Comparison of ENCODE assay signal across 20 cellular contexts in the genomic region with DNA sequence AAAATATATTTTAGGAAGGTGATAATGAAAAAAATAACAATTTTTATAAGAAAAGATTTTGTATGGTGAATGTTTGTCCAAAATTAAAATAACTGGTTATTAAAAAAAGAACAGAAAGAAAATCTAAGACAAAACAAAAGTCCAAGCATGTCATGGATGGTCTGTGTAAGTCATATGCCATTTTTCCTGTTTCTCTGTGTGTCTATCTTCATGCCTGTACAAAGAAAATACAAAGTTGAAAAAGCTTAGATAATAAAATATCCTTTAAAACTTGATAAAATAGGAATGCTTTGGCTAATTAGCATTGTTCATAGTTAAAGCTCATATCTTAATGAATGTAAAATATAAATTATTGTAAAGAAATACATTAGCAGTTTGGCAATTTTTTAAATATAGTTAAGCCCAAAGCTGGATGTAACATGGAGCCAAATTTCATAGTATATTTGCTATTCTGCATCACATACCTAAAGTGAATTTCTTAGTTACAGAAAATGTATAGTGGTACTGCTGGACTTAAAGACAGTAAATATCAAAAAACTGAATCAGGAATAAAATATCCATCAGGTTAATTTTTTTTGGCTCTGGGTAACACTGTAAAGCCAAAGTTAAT.
DNase-seq lines count a peak whose midpoint lies in the region; ATAC-seq, FAIRE-seq and TF ChIP-seq lines count a peak whose summit lies in the region.
"Had no signal": no experiment of that assay in that cellular context is flagged by ENCODE, and none has a peak within 500 bp of the region (broad histone marks: within the 10 kb centered on the region; RNA-seq: fewer than 3 reads in every experiment).

No MANE protein-coding gene starts in this region.

- H3K18ac ChIP-seq in H1 (ENCODE audit: extremely low read depth, low read length): no peak overlapping the region

- no peaks in the 10 kb centered on the region for H3K23me2 ChIP-seq in H1 (ENCODE audit: low read depth, low read length)

- H4K8ac ChIP-seq in H1 (ENCODE audit: extremely low read depth, insufficient read depth, low read length): no peak overlapping the region

- POLR2A ChIA-PET in HEK293 (lab: Yijun Ruan, JAX) (no interaction called here), H1 (lab: Charles Lee; ENCODE audit: partially characterized antibody) (no interaction called here)

- CTCF ChIA-PET in HEK293 (lab: Yijun Ruan, JAX) (no interaction called here), H1 (lab: Charles Lee; ENCODE audit: partially characterized antibody) (no interaction called here)

- H3K4me1 ChIP-seq in HEK293 (ENCODE audit: control insufficient read depth, insufficient read depth, low read length): no peaks in the 10 kb centered on the region
- H3K4me1 ChIP-seq in H1 (replicated peaks in 1 of 4; ENCODE audit: control insufficient read depth in 3 of 4, insufficient read depth in 4 of 4, low read length in 3 of 4): no peaks in the 10 kb centered on the region
- H3K4me1 ChIP-seq: BLaER1 treated with 17β-estradiol and CSF1 and Interleukin-3, amounts not matched to agents 10 nM and 100 nM had no signal

- H3K79me2 ChIP-seq in H1 (ENCODE audit: control insufficient read depth in 1 of 2, insufficient read depth in 2 of 2, low read length in 2 of 2): no peaks in the 10 kb centered on the region

- H3K9ac ChIP-seq in H1 (replicated peaks in 1 of 4; ENCODE audit: extremely low read depth in 1 of 4, low read depth in 3 of 4, low read length in 3 of 4): no peak overlapping the region
- H3K9ac ChIP-seq: BLaER1 treated with 17β-estradiol and CSF1 and Interleukin-3, amounts not matched to agents 10 nM and 100 nM had no signal

- H4K91ac ChIP-seq in H1 (replicated peaks; ENCODE audit: insufficient read length, low read length): no peak overlapping the region

- H3K56ac ChIP-seq in H1 (replicated peaks; ENCODE audit: insufficient read length, low read depth, low read length): no peak overlapping the region

- H2BK12ac ChIP-seq in H1 (ENCODE audit: low read depth, low read length): no peak overlapping the region

- peak; percentile 57 for FAIRE-seq in A204.1 (lab: Jason Lieb, UNC)
- FAIRE-seq in H1 (lab: Jason Lieb, UNC): no peak

- TF ChIP-seq CTCF in HEK293 (tag by site-specific recombination; IDR thresholded peaks at IDR 0.05) (no peak), H1 (IDR thresholded peaks at IDR 0.05; ENCODE audit: control extremely low read depth in 1 of 3, insufficient read depth in 1 of 3, low read depth in 1 of 3, low read length in 3 of 3) (no peak)

- H3K4me2 ChIP-seq in H1 (ENCODE audit: insufficient read depth in 1 of 2, low read depth in 2 of 2, low read length in 2 of 2): no peak overlapping the region
- H3K4me2 ChIP-seq: BLaER1 treated with 17β-estradiol and CSF1 and Interleukin-3, amounts not matched to agents 10 nM and 100 nM had no signal

- no peak overlapping the region for H3K4ac ChIP-seq in H1 (replicated peaks; ENCODE audit: insufficient read length, low read depth, low read length)

- H3K27me3 ChIP-seq in H1 (replicated peaks in 1 of 4; ENCODE audit: control insufficient read depth in 3 of 4, extremely low read depth in 1 of 4, insufficient read depth in 3 of 4, low read length in 3 of 4): no peaks in the 10 kb centered on the region
- H3K27me3 ChIP-seq: BLaER1 treated with 17β-estradiol and CSF1 and Interleukin-3, amounts not matched to agents 10 nM and 100 nM had no signal

- DNase-seq in NCI-H69 (lab: John Stamatoyannopoulos, UW) (peak; percentile 3), H1 (ENCODE audit: low read depth in 1 of 2, low spot score in 2 of 2) (no peak), cerebellum (ENCODE audit: low spot score) (no peak)
- DNase-seq in activated naive CD4-positive, alpha-beta T cell treated with anti-CD3 and anti-CD28 coated beads, Interleukin-2, amount 50 U/mL, for 16 hours: no peak
- DNase-seq: CD8-positive, alpha-beta memory T cell; DND-41; HCEC 1CT; MM.1S; NCI-H1092 treated with DMSO at 0.1 percent for 48 hours; NCI-H146; NCI-H2081; NCI-H748 treated with DMSO at 0.1 percent for 48 hours; NK-92 treated with Interleukin-12 subunit alpha and Interleukin-12 subunit beta, amount 100 ng/mL, for 24 hours; SIG-M5 had no signal

- no peak for TF ChIP-seq EP300 in H1 (IDR thresholded peaks at IDR 0.05; ENCODE audit: borderline replicate concordance in 1 of 2, low read depth in 2 of 2, low read length in 2 of 2)

- no peak overlapping the region for H2BK5ac ChIP-seq in H1 (ENCODE audit: low read depth, low read length)

- H4K20me1 ChIP-seq in H1 (replicated peaks in 1 of 2; ENCODE audit: control insufficient read depth in 1 of 2, insufficient read depth in 2 of 2, low read length in 2 of 2): no peaks in the 10 kb centered on the region
- H4K20me1 ChIP-seq: BLaER1 treated with 17β-estradiol and CSF1 and Interleukin-3, amounts not matched to agents 10 nM and 100 nM had no signal

- ATAC-seq in HG03460 (IDR thresholded peaks at IDR 0.05; ENCODE audit: unreplicated experiment) (no peak), GM19035 (IDR thresholded peaks at IDR 0.05; ENCODE audit: unreplicated experiment) (no peak)

- no peak overlapping the region for H2BK20ac ChIP-seq in H1 (ENCODE audit: low read length)

- H2BK15ac ChIP-seq in H1 (ENCODE audit: low read length): no peak overlapping the region

- TF ChIP-seq POLR2A in H1 (IDR thresholded peaks at IDR 0.05; ENCODE audit: control extremely low read depth in 1 of 2, low read depth in 2 of 2, low read length in 2 of 2): no peak

- no peak overlapping the region for H3K23ac ChIP-seq in H1 (ENCODE audit: insufficient read length)

- H3K27ac ChIP-seq in HEK293 (ENCODE audit: extremely low read depth, low read depth, low read length) (no peak overlapping the region), H1 (ENCODE audit: low read depth, low read length) (no peak overlapping the region)
- H3K27ac ChIP-seq: BLaER1 treated with 17β-estradiol and CSF1 and Interleukin-3, amounts not matched to agents 10 nM and 100 nM; RWPE1 had no signal

- no peaks in the 10 kb centered on the region for H3K79me1 ChIP-seq in H1 (ENCODE audit: low read depth, low read length)

- H3K9me3 ChIP-seq in HEK293 (ENCODE audit: control insufficient read depth, insufficient read depth, low read depth, low read length) (no peaks in the 10 kb centered on the region), H1 (ENCODE audit: insufficient read depth in 2 of 2, low read depth in 1 of 2, low read length in 1 of 2) (peaks cover 37 to 47% of the 10 kb centered on the region in 2 experiments)

- no peak overlapping the region for H2AFZ ChIP-seq in H1 (ENCODE audit: low read length)

- no peak overlapping the region for H3K14ac ChIP-seq in H1 (ENCODE audit: insufficient read length)

- TF ChIP-seq RAD21 in H1 (IDR thresholded peaks at IDR 0.05 in 1 of 2, conservative IDR thresholded peaks at IDR 0.05 in 1 of 2; ENCODE audit: low read depth in 2 of 2, low read length in 2 of 2): no peak

- no peak overlapping the region for H4K5ac ChIP-seq in H1 (ENCODE audit: insufficient read length, low read depth, low read length)

- no peak overlapping the region for H2BK120ac ChIP-seq in H1 (replicated peaks; ENCODE audit: low read depth, low read length)

- no peaks in the 10 kb centered on the region for H3K36me3 ChIP-seq in HEK293 (ENCODE audit: control insufficient read depth in 2 of 2, insufficient read depth in 1 of 2, low read length in 2 of 2)
- peaks cover 0 to 12% (median 0%) of the 10 kb centered on the region in 4 experiments; a peak in 2 of 8 replicates for H3K36me3 ChIP-seq in H1 (ENCODE audit: control insufficient read depth in 2 of 4, insufficient read depth in 4 of 4, low read length in 3 of 4)
- H3K36me3 ChIP-seq: BLaER1 treated with 17β-estradiol and CSF1 and Interleukin-3, amounts not matched to agents 10 nM and 100 nM had no signal

- no peak overlapping the region for H3K4me3 ChIP-seq in HEK293 (ENCODE audit: low read depth, low read length)
- no peak overlapping the region; a peak in 1 of 8 replicates for H3K4me3 ChIP-seq in H1 (ENCODE audit: extremely low read depth in 1 of 4, insufficient read depth in 2 of 4, low read depth in 3 of 4, low read length in 4 of 4)

- no peak overlapping the region for H2AK5ac ChIP-seq in H1 (ENCODE audit: low read depth, low read length)

TF ChIP-seq in HEK293, 187 proteins besides CTCF, POLR2A, EP300 and RAD21 (continues in another document):
- TF ChIP-seq, protein P1, sequence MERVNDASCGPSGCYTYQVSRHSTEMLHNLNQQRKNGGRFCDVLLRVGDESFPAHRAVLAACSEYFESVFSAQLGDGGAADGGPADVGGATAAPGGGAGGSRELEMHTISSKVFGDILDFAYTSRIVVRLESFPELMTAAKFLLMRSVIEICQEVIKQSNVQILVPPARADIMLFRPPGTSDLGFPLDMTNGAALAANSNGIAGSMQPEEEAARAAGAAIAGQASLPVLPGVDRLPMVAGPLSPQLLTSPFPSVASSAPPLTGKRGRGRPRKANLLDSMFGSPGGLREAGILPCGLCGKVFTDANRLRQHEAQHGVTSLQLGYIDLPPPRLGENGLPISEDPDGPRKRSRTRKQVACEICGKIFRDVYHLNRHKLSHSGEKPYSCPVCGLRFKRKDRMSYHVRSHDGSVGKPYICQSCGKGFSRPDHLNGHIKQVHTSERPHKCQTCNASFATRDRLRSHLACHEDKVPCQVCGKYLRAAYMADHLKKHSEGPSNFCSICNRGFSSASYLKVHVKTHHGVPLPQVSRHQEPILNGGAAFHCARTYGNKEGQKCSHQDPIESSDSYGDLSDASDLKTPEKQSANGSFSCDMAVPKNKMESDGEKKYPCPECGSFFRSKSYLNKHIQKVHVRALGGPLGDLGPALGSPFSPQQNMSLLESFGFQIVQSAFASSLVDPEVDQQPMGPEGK (tag by site-specific recombination; IDR thresholded peaks at IDR 0.05): no peak
- no peak for TF ChIP-seq ZBTB8A (tag by site-specific recombination; IDR thresholded peaks at IDR 0.05)
- TF ChIP-seq TRIM28 (IDR thresholded peaks at IDR 0.05; ENCODE audit: borderline replicate concordance, low read length): peak; percentile 95

TF ChIP-seq in H1, 55 proteins besides CTCF, POLR2A, EP300 and RAD21:
- TF ChIP-seq YY1 (IDR thresholded peaks at IDR 0.05; ENCODE audit: low read depth, low read length): peak; percentile 59; the same call in 1 of the 2 replicates
- TF ChIP-seq, protein P2, sequence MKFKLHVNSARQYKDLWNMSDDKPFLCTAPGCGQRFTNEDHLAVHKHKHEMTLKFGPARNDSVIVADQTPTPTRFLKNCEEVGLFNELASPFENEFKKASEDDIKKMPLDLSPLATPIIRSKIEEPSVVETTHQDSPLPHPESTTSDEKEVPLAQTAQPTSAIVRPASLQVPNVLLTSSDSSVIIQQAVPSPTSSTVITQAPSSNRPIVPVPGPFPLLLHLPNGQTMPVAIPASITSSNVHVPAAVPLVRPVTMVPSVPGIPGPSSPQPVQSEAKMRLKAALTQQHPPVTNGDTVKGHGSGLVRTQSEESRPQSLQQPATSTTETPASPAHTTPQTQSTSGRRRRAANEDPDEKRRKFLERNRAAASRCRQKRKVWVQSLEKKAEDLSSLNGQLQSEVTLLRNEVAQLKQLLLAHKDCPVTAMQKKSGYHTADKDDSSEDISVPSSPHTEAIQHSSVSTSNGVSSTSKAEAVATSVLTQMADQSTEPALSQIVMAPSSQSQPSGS (IDR thresholded peaks at IDR 0.05; ENCODE audit: low read length): no peak
